Comparison of ENCODE assay signal across 26 cellular contexts in genomic region chr6:31543639-31544038, GRCh38. TPM values are rescaled to one million over a fixed set of nuclear protein-coding genes. Genes with fewer than 3 reads are reported as not detected.
A peak's percentile ranks its signal among the peaks of the same experiment; 100 is the strongest.
DNase-seq lines count a peak whose midpoint lies in the region; ATAC-seq and TF ChIP-seq lines count a peak whose summit lies in the region.
"Had no signal": no experiment of that assay in that cellular context is flagged by ENCODE, and none has a peak within 500 bp of the region (broad histone marks: within the 10 kb centered on the region; RNA-seq: fewer than 3 reads in every experiment).

No MANE protein-coding gene starts in this region.

- H3K27me3 ChIP-seq in BLaER1 (no peaks in the 10 kb centered on the region), Karpas-422 (ENCODE audit: low read length) (no peaks in the 10 kb centered on the region)
- H3K27me3 ChIP-seq: brain microvascular endothelial cell had no signal

- no peak for ATAC-seq in HG02840 (IDR thresholded peaks at IDR 0.05; ENCODE audit: low FRiP score, unreplicated experiment)
- no peak for ATAC-seq in GM18870 (IDR thresholded peaks at IDR 0.05; ENCODE audit: unreplicated experiment)
- ATAC-seq: left lobe of liver, PC-3 had no signal

- H3K27ac Mint-ChIP-seq in glutamatergic neuron (ENCODE audit: unreplicated experiment): peak overlapping the region; percentile 100

- H3K4me3 Mint-ChIP-seq in glutamatergic neuron (ENCODE audit: unreplicated experiment): peak overlapping the region; percentile 100

- H3K9ac ChIP-seq in BLaER1 (no peak overlapping the region), Karpas-422 (ENCODE audit: low read length) (no peak overlapping the region)

- H3K36me3 ChIP-seq in BLaER1 (peaks cover 21% of the 10 kb centered on the region), Karpas-422 (ENCODE audit: insufficient read depth, low read length) (peaks cover 31% of the 10 kb centered on the region)

- H4K20me1 ChIP-seq in BLaER1 (peaks cover 26% of the 10 kb centered on the region), Karpas-422 (ENCODE audit: insufficient read depth, low read depth, low read length) (peaks cover 24% of the 10 kb centered on the region)

- peaks cover 34% of the 10 kb centered on the region for H3K9me3 Mint-ChIP-seq in glutamatergic neuron (ENCODE audit: unreplicated experiment)

- H3K4me1 Mint-ChIP-seq in glutamatergic neuron (ENCODE audit: low read depth, unreplicated experiment): peaks cover 35% of the 10 kb centered on the region

- H3K36me3 Mint-ChIP-seq in glutamatergic neuron (ENCODE audit: unreplicated experiment): peaks cover 17% of the 10 kb centered on the region

- H3K79me2 ChIP-seq in Karpas-422 (ENCODE audit: low read length): peaks cover 57% of the 10 kb centered on the region

- H3K27ac ChIP-seq in BLaER1 (no peak overlapping the region), Karpas-422 (ENCODE audit: low read length) (peak overlapping the region; percentile 95; the same call in 1 of the 2 replicates)
- H3K27ac ChIP-seq: brain microvascular endothelial cell had no signal

- DNase-seq in Karpas-422: peak; percentile 40
- no peak for DNase-seq in glutamatergic neuron
- no peak for DNase-seq in amygdala (lab: John Stamatoyannopoulos, UW)
- DNase-seq: activated CD4-positive, CD25-positive, alpha-beta regulatory T cell treated with anti-CD3 and anti-CD28 coated beads, Interleukin-2, amount 50 U/mL, for 72 hours; activated naive CD4-positive, alpha-beta T cell treated with Interleukin-2 at 50 U/mL for 16 hours; brain microvascular endothelial cell; cortex of kidney; KG1; NCI-H1105; NCI-H526 treated with DMSO at 0.1 percent for 48 hours; PC-3; small intestine; stimulated activated CD4-positive, alpha-beta T cell treated with anti-CD3 and anti-CD28 coated beads, Interleukin-4, amount 100 ng/mL, for 4 hours; stimulated activated CD8-positive, alpha-beta memory T cell treated with anti-CD3 and anti-CD28 coated beads, Interleukin-4, amount 100 ng/mL, for 48 hours; T-helper 9 cell had no signal

- TF ChIP-seq CTCF in glutamatergic neuron (IDR thresholded peaks at IDR 0.05; ENCODE audit: partially characterized antibody, unreplicated experiment): no peak

- no peak overlapping the region for H2AFZ ChIP-seq in Karpas-422 (ENCODE audit: low read length)

- H3K4me3 ChIP-seq in BLaER1 (no peak overlapping the region), Karpas-422 (ENCODE audit: low read length) (peak overlapping the region; percentile 96; the same call in 1 of the 2 replicates)

- peaks cover 65% of the 10 kb centered on the region for H3K4me1 ChIP-seq in BLaER1
- H3K4me1 ChIP-seq in Karpas-422 (ENCODE audit: low read length): peaks cover 76% of the 10 kb centered on the region

- H3K9me3 ChIP-seq in BLaER1 (no peaks in the 10 kb centered on the region), Karpas-422 (ENCODE audit: low read length) (no peaks in the 10 kb centered on the region)
- H3K9me3 ChIP-seq: HAP-1 had no signal

- peak overlapping the region; percentile 87 for H3K4me2 ChIP-seq in BLaER1
- H3K4me2 ChIP-seq in Karpas-422 (ENCODE audit: low read depth, low read length, poor library complexity, severe bottlenecking): peak overlapping the region; percentile 98

- no peaks in the 10 kb centered on the region for H3K9me2 ChIP-seq in Karpas-422 (replicated peaks; ENCODE audit: insufficient read depth, low read length)

- H3K27me3 Mint-ChIP-seq in glutamatergic neuron (ENCODE audit: unreplicated experiment): peaks cover 21% of the 10 kb centered on the region

RNA-seq across cellular contexts. Expression of gene DDX39B, which starts 1.8 kb away (rescaled TPM):
- total RNA-seq in Karpas-422 (2014; rRNA removed; shearing (Covaris generic); ENCODE audit: low replicate concordance): 412 and 561 TPM in 2 replicates
- total RNA-seq in glutamatergic neuron (ENCODE audit: unreplicated experiment): 526 TPM

RNA-seq across cellular contexts. Expression of gene ATP6V1G2, which starts 2.8 kb away (rescaled TPM):
- 15.2 and 34.9 TPM in 2 replicates for total RNA-seq in Karpas-422 (2014; rRNA removed; shearing (Covaris generic); ENCODE audit: low replicate concordance)
- 95.6 TPM for total RNA-seq in glutamatergic neuron (ENCODE audit: unreplicated experiment)
- total RNA-seq: left lobe of liver had no signal

RNA-seq across cellular contexts. Expression of gene NFKBIL1, which starts 3.8 kb away (rescaled TPM):
- 21.8 and 46.1 TPM in 2 replicates for total RNA-seq in Karpas-422 (2014; rRNA removed; shearing (Covaris generic); ENCODE audit: low replicate concordance)
- 29.8 TPM for total RNA-seq in glutamatergic neuron (ENCODE audit: unreplicated experiment)

RNA-seq across cellular contexts. Expression of gene MCCD1, which starts 14.9 kb away (rescaled TPM):
- not detected in 2 replicates for total RNA-seq in Karpas-422 (2014; rRNA removed; shearing (Covaris generic); ENCODE audit: low replicate concordance)
- total RNA-seq in glutamatergic neuron (ENCODE audit: unreplicated experiment): not detected
- total RNA-seq: fibroblast of villous mesenchyme, G401, left lobe of liver, mucosa of gallbladder, osteoblast, PC-3, SK-MEL-5, temporal lobe had no signal

RNA-seq across cellular contexts. Expression of gene LTA, which starts 28.4 kb away (rescaled TPM):
- 71.1 and 128 TPM in 2 replicates for total RNA-seq in Karpas-422 (2014; rRNA removed; shearing (Covaris generic); ENCODE audit: low replicate concordance)
- not detected for total RNA-seq in glutamatergic neuron (ENCODE audit: unreplicated experiment)
- total RNA-seq: fibroblast of villous mesenchyme, G401, osteoblast, PC-3, SK-MEL-5, temporal lobe had no signal
